Comparison of ENCODE assay signal across 17 cellular contexts in genomic region chr10:5598085-5598690, GRCh38.
"Had no signal": no experiment of that assay in that cellular context is flagged by ENCODE, and none has a peak within 500 bp of the region (broad histone marks: within the 10 kb centered on the region; RNA-seq: fewer than 3 reads in every experiment).

No MANE protein-coding gene starts in this region.

- H3K27ac ChIP-seq: gastroesophageal sphincter, left lung, transverse colon had no signal

- H3K4me3 ChIP-seq: coronary artery, gastroesophageal sphincter, heart left ventricle, left lung, transverse colon had no signal

- H3K9me3 Mint-ChIP-seq: activated naive CD4-positive, alpha-beta T cell treated with anti-CD3 and anti-CD28 coated beads for 36 hours; activated T-cell treated with anti-CD3 and anti-CD28 coated beads, Interleukin-2, amount 50 U/mL, for 24 hours; neural crest cell had no signal

- H3K4me3 Mint-ChIP-seq: activated CD8-positive, alpha-beta T cell treated with anti-CD3 and anti-CD28 coated beads, Interleukin-2, amount 10 ng/mL, durations not matched to agents 7 days and 5 days; activated naive CD4-positive, alpha-beta T cell treated with anti-CD3 and anti-CD28 coated beads for 36 hours; activated T-cell treated with anti-CD3 and anti-CD28 coated beads, Interleukin-2, amount 50 U/mL, for 24 hours; brain; neural crest cell; WTC11 had no signal

- H3K27me3 ChIP-seq: gastroesophageal sphincter, heart left ventricle, left lung, transverse colon had no signal

- ATAC-seq: activated CD8-positive, alpha-beta T cell treated with anti-CD3 and anti-CD28 coated beads, Interleukin-2, amount 10 ng/mL, durations not matched to agents 7 days and 5 days; esophagus mucosa; gastroesophageal sphincter; heart left ventricle; left lung; stimulated activated naive CD8-positive, alpha-beta T cell treated with anti-CD3 and anti-CD28 coated beads, Interleukin-15, Interleukin-2, amounts not matched to agents 100 U/mL and 50 U/mL, for 24 hours; WTC11 had no signal

- H3K36me3 ChIP-seq: gastroesophageal sphincter, heart left ventricle, left lung, transverse colon had no signal

- H3K4me1 ChIP-seq: left lung, transverse colon had no signal

- H3K27ac Mint-ChIP-seq: activated CD8-positive, alpha-beta T cell treated with anti-CD3 and anti-CD28 coated beads, Interleukin-2, amount 10 ng/mL, durations not matched to agents 7 days and 5 days; activated naive CD4-positive, alpha-beta T cell treated with anti-CD3 and anti-CD28 coated beads for 36 hours; activated T-cell treated with anti-CD3 and anti-CD28 coated beads, Interleukin-2, amount 50 U/mL, for 24 hours; progenitor cell of endocrine pancreas; WTC11 had no signal

- H3K9me3 ChIP-seq: gastroesophageal sphincter, left lung, transverse colon had no signal

- H3K36me3 Mint-ChIP-seq: brain, WTC11 had no signal

- DNase-seq: activated CD4-positive, alpha-beta T cell treated with anti-CD3 and anti-CD28 coated beads for 48 hours; activated CD8-positive, alpha-beta T cell treated with anti-CD3 and anti-CD28 coated beads, Interleukin-2, amount 10 ng/mL, durations not matched to agents 7 days and 5 days; activated naive CD4-positive, alpha-beta T cell treated with anti-CD3 and anti-CD28 coated beads for 36 hours; activated T-cell treated with anti-CD3 and anti-CD28 coated beads, Interleukin-2, amount 50 U/mL, for 24 hours; central memory CD4-positive, alpha-beta T cell; heart left ventricle; stimulated activated naive CD8-positive, alpha-beta T cell treated with anti-CD3 and anti-CD28 coated beads, Interleukin-15, Interleukin-2, amounts not matched to agents 100 U/mL and 50 U/mL, for 24 hours; substantia nigra; transverse colon had no signal
